ENCODE assay signal across 8 cellular contexts in the genomic region with DNA sequence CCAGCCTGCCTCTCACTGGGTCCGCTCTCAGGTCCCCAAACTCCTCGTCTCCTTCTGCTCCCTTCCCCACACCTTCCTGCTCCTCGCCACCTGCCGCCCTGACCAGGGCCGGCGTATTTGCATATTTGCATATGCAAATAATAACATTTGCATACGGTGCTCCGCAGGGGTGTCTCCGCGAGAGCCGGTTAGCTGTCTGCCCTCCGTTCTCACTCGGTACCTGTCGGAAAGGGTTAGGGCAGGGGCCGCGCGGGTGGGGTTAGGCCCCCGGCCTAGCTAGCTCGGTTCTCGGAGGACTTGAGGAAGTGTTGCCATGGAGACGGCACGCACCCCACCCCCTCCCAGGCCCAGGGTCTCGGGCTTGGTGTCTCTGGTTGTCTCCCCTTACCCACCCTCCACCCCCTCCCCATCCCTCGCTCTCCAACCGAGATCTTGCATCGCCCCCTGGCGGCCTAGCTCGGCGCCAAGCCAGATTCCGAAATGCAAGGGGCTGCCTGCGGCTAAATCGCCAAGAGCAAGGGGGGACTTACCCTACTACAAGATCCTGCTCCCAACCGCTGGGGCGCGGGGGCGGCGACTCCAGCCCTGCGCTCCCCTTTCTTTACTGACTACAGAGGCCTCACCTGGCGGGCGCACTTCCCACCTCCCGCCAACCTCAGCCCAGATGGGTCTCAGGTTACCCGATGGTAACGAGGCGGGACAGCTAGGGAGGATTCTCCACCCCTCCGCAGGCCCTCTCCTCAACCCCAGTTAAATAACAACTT. TPM values are rescaled to one million over a fixed set of nuclear protein-coding genes. Genes with fewer than 3 reads are reported as not detected.
DNase-seq lines count a peak whose midpoint lies in the region; ATAC-seq, FAIRE-seq and TF ChIP-seq lines count a peak whose summit lies in the region.

No MANE protein-coding gene starts in this region.

- H3K9ac ChIP-seq in K562 (ENCODE audit: insufficient read depth in 1 of 2, low read depth in 2 of 2, low read length in 2 of 2) = peak overlapping the region; percentile 35 to 90; a peak in 3 of 4 replicates

- H3K4me2 ChIP-seq in K562 (ENCODE audit: insufficient read depth, low read length) = peak overlapping the region; percentile 79

- H3K4me1 Mint-ChIP-seq in T-helper 17 cell = peaks cover 52% of the 10 kb centered on the region
- H3K4me1 Mint-ChIP-seq in immature natural killer cell = peaks cover 54 to 61% of the 10 kb centered on the region in 2 donors

- H3K27me3 ChIP-seq in K562 (ENCODE audit: control insufficient read depth in 2 of 2, insufficient read depth in 2 of 2, low read length in 2 of 2) = peaks cover 2 to 23% of the 10 kb centered on the region in 2 experiments; a peak in 3 of 5 replicates

- no peaks in the 10 kb centered on the region for H3K9me1 ChIP-seq in K562 (ENCODE audit: control insufficient read depth, insufficient read depth, low read length)

- H3K4me3 Mint-ChIP-seq in T-helper 17 cell (peak overlapping the region; percentile 89), immature natural killer cell (peak overlapping the region; percentile 52 to 81 (median 68))

- no peaks in the 10 kb centered on the region for H3K36me3 ChIP-seq in K562 (ENCODE audit: control insufficient read depth, insufficient read depth, low read length)

- H3K4me1 ChIP-seq in K562 (replicated peaks in 1 of 2; ENCODE audit: control insufficient read depth in 2 of 2, insufficient read depth in 2 of 2, low read length in 2 of 2) = peaks cover 37 to 71% of the 10 kb centered on the region in 2 experiments

- TF ChIP-seq CTCF in K562 (IDR thresholded peaks at IDR 0.05 in 2 of 3, conservative IDR thresholded peaks at IDR 0.05 in 1 of 3; ENCODE audit: insufficient read depth in 2 of 3, low read depth in 1 of 3, low read length in 3 of 3) = peak; percentile 62 to 83 (median 63)

- H3K4me3 ChIP-seq in K562 = peak overlapping the region; percentile 40

- H4K20me1 ChIP-seq in K562 (replicated peaks; ENCODE audit: control insufficient read depth, insufficient read depth, low read length) = peaks cover 4% of the 10 kb centered on the region; the same call in 1 of the 2 replicates

- intact Hi-C loops in K562 (cut with micrococcal nuclease) = loop anchor here (1.0 to 10.0 kb wide), 4 partner anchors 30 to 166 kb away; partner anchors contain the start of genes LRP1 and NEMP1

- H3K9me3 ChIP-seq in T-helper 17 cell (ENCODE audit: control insufficient read depth, low read length, poor library complexity, severe bottlenecking) = no peaks in the 10 kb centered on the region
- H3K9me3 ChIP-seq in K562 (replicated peaks; ENCODE audit: control insufficient read depth, insufficient read depth, low read depth, low read length) = no peaks in the 10 kb centered on the region

- H3K27me3 Mint-ChIP-seq in T-helper 17 cell (peaks cover 63% of the 10 kb centered on the region), immature natural killer cell (ENCODE audit: low read depth in 3 of 3) (peaks cover 25 to 43% (median 39%) of the 10 kb centered on the region in 3 donors)

- TF ChIP-seq EP300 in K562 (IDR thresholded peaks at IDR 0.05; ENCODE audit: low read length) = no peak

- ATAC-seq in GM21390 (IDR thresholded peaks at IDR 0.05; ENCODE audit: unreplicated experiment) (peak; percentile 37), T-helper 17 cell (peak; percentile 4), K562 (peak; percentile 73)

- DNase-seq in Caki2 (ENCODE audit: low read depth) = peak; percentile 56
- DNase-seq in NCI-H1417 (lab: John Stamatoyannopoulos, UW) = peak; percentile 81 to 98 (median 98)
- peak; percentile 49 to 67 (median 56) for DNase-seq in T-helper 17 cell
- DNase-seq in K562 (ENCODE audit: extremely low read depth in 1 of 4, low spot score in 3 of 4) = peak; percentile 62 to 87 (median 72)
- peak in 1 of 3 donors; percentile 46 for DNase-seq in immature natural killer cell
- DNase-seq in stimulated activated CD4-positive, alpha-beta T cell treated with anti-CD3 and anti-CD28 coated beads, Interleukin-4, amount 100 ng/mL, for 4 hours = peak; percentile 47 to 71
- no peak for DNase-seq in dedifferentiated amniotic fluid mesenchymal stem cell (ENCODE audit: extremely low spot score)

- BruUV-seq in K562 (replicated peaks; lab: Mats Ljungman, UMichigan) = no TSS peak

- peak overlapping the region; percentile 67 for H2AFZ ChIP-seq in K562 (ENCODE audit: low read depth, low read length)

- under 1% methylated on average over 36 of the region's 45 CpGs for WGBS in K562 (ENCODE audit: insufficient coverage, low coverage, missing lambda C conversion rate)

- CTCF ChIA-PET in K562 (lab: Yijun Ruan, JAX; ENCODE audit: low intra/inter-chr PET ratio) = interaction anchor here (0.7 to 4.4 kb wide), 4 partner anchors 27 to 1053 kb away, joined by 3 to 80 read pairs (median 4); no protein-coding TSS in a partner anchor

- H3K27ac ChIP-seq in K562 (ENCODE audit: extremely low read depth, low read depth, low read length) = no peak overlapping the region

- no peaks in the 10 kb centered on the region for H3K79me2 ChIP-seq in K562 (ENCODE audit: control insufficient read depth, insufficient read depth, low read length)

- TF ChIP-seq POLR2A in K562 (conservative IDR thresholded peaks at IDR 0.05) = no peak

- H3K36me3 Mint-ChIP-seq in T-helper 17 cell (ENCODE audit: low read depth) (no peaks in the 10 kb centered on the region), immature natural killer cell (peaks cover 0 to 4% (median 0%) of the 10 kb centered on the region in 3 donors)

- in situ Hi-C loops in Caki2 (cut with HindIII; ENCODE audit: low pct_unique_long_range_greater_than_20kb, low sequenced_read_pairs) = no loop called here
- in situ Hi-C loops in K562 (cut with MboI) = loop anchor here (5.0 kb wide), 1 partner anchor 36 kb away; no protein-coding TSS in a partner anchor

- FAIRE-seq in K562 (lab: Jason Lieb, UNC) = peak; percentile 83

- no peaks in the 10 kb centered on the region for H3K9me3 Mint-ChIP-seq in immature natural killer cell

- peak; percentile 35 to 45 for TF ChIP-seq RAD21 in K562 (CRISPR knock-in tag; conservative IDR thresholded peaks at IDR 0.05 in 1 of 2, IDR thresholded peaks at IDR 0.05 in 1 of 2)

- POLR2A ChIA-PET in K562 (lab: Yijun Ruan, JAX) = interaction anchor here (0.5 to 1.5 kb wide), 12 partner anchors 9 to 293 kb away, joined by 3 to 8 read pairs (median 3); partner anchors contain the start of genes INHBE and SHMT2

- peak overlapping the region; percentile 39 for H3K27ac Mint-ChIP-seq in T-helper 17 cell
- peak overlapping the region in 2 of 6 donors; percentile 11 to 35 for H3K27ac Mint-ChIP-seq in immature natural killer cell

RNA-seq across cellular contexts. Expression of gene STAC3, which starts 8.1 kb away (rescaled TPM):
- total RNA-seq in Caki2 (2014; rRNA removed; shearing (Covaris generic); ENCODE audit: low replicate concordance) = 0.95 TPM in 1 of 2 replicates, not detected in the other
- total RNA-seq in T-helper 17 cell (1 to 10 TPM; 1.6 to 1.9 TPM), K562 (2014; rRNA removed) (2.3 and 2.7 TPM in 2 replicates), K562 (2014; rRNA removed; fragmentation: Illumina TruSeq; extraction: Trizol) (2.4 and 2.7 TPM in 2 replicates), K562 (2015; rRNA removed; fragmentation: Illumina TruSeq; extraction: Trizol) (3.3 and 3.5 TPM in 2 replicates), K562 (2021) (3.5 and 4.6 TPM in 2 replicates)
- total RNA-seq in K562 (2011; cell fraction: chromatin; rRNA removed; ENCODE audit: low replicate concordance) = 7.4 and 7.7 TPM in 2 replicates
- total RNA-seq in K562 (2011; cell fraction: nucleolus; rRNA removed) = 3.8 and 5.3 TPM in 2 replicates
- 4.4 and 6.1 TPM in 2 replicates for total RNA-seq in K562 (2011; cell fraction: nucleoplasm; rRNA removed)
- polyA plus RNA-seq in K562 (2011; rRNA removed) (4.0 and 5.6 TPM in 2 replicates), K562 (2014; fragmentation: Illumina TruSeq; extraction: Trizol) (6.2 and 7.3 TPM in 2 replicates), K562 (2014; fragmentation: Nextera tagmentation; extraction: Ambion mirVana) (under 1 TPM; 0.45 to 0.46 TPM), K562 (2014; rRNA removed) (4.8 and 6.4 TPM in 2 replicates), immature natural killer cell (not detected)
- 1.9 and 3.3 TPM in 2 replicates for polyA plus RNA-seq in K562 (2011; cell fraction: cytosol; rRNA removed)
- polyA plus RNA-seq in K562 (2011; cell fraction: nucleus; rRNA removed) = 6.3 and 11.3 TPM in 2 replicates
- 7.5 and 8.5 TPM in 2 replicates for polyA plus RNA-seq in K562 (2012)
- polyA minus RNA-seq in K562 (2011; rRNA and poly(A)+ RNA removed) = 3.2 TPM in 2 replicates
- 1.0 and 1.5 TPM in 2 replicates for polyA minus RNA-seq in K562 (2011; cell fraction: cytosol; rRNA and poly(A)+ RNA removed)
- 1.3 and 3.9 TPM in 2 replicates for polyA minus RNA-seq in K562 (2011; cell fraction: nucleus; rRNA and poly(A)+ RNA removed)

RNA-seq across cellular contexts. Expression of gene SHMT2, which starts 13.4 kb away (rescaled TPM):
- total RNA-seq in Caki2 (2014; rRNA removed; shearing (Covaris generic); ENCODE audit: low replicate concordance) = 246 and 291 TPM in 2 replicates
- total RNA-seq in T-helper 17 cell = 10 to 100 TPM; 28.8 to 36.9 TPM
- total RNA-seq in K562 (2011; cell fraction: chromatin; rRNA removed; ENCODE audit: low replicate concordance) = 95.6 and 251 TPM in 2 replicates
- 199 and 247 TPM in 2 replicates for total RNA-seq in K562 (2011; cell fraction: nucleolus; rRNA removed)
- total RNA-seq in K562 (2011; cell fraction: nucleoplasm; rRNA removed) = 115 and 136 TPM in 2 replicates
- total RNA-seq in K562 (2014; rRNA removed) = 194 and 217 TPM in 2 replicates
- 76.9 and 92.0 TPM in 2 replicates for total RNA-seq in K562 (2014; rRNA removed; fragmentation: Illumina TruSeq; extraction: Trizol)
- 115 and 119 TPM in 2 replicates for total RNA-seq in K562 (2015; rRNA removed; fragmentation: Illumina TruSeq; extraction: Trizol)
- 227 and 243 TPM in 2 replicates for total RNA-seq in K562 (2021)
- polyA plus RNA-seq in K562 (2011; rRNA removed) = 84.6 and 226 TPM in 2 replicates
- 268 and 390 TPM in 2 replicates for polyA plus RNA-seq in K562 (2011; cell fraction: cytosol; rRNA removed)
- 341 and 344 TPM in 2 replicates for polyA plus RNA-seq in K562 (2011; cell fraction: nucleus; rRNA removed)
- polyA plus RNA-seq in K562 (2012) = 190 and 549 TPM in 2 replicates
- 319 and 377 TPM in 2 replicates for polyA plus RNA-seq in K562 (2014; fragmentation: Illumina TruSeq; extraction: Trizol)
- polyA plus RNA-seq in K562 (2014; fragmentation: Nextera tagmentation; extraction: Ambion mirVana) = 10 to 100 TPM; 46.1 to 81.5 TPM
- 154 and 158 TPM in 2 replicates for polyA plus RNA-seq in K562 (2014; rRNA removed)
- polyA minus RNA-seq in K562 (2011; rRNA and poly(A)+ RNA removed) = 95.0 and 99.1 TPM in 2 replicates
- polyA minus RNA-seq in K562 (2011; cell fraction: cytosol; rRNA and poly(A)+ RNA removed) = 155 and 228 TPM in 2 replicates
- polyA minus RNA-seq in K562 (2011; cell fraction: nucleus; rRNA and poly(A)+ RNA removed) = 97.1 and 133 TPM in 2 replicates
- polyA plus RNA-seq in immature natural killer cell = 10 to 100 TPM; 43.1 to 50.8 (median 49.3) TPM

RNA-seq across cellular contexts. Expression of gene NXPH4, which starts 26.3 kb away (rescaled TPM):
- 0.54 TPM in 1 of 2 replicates, not detected in the other for total RNA-seq in Caki2 (2014; rRNA removed; shearing (Covaris generic); ENCODE audit: low replicate concordance)
- not detected for total RNA-seq in T-helper 17 cell
- 1.7 and 4.4 TPM in 2 replicates for total RNA-seq in K562 (2011; cell fraction: chromatin; rRNA removed; ENCODE audit: low replicate concordance)
- total RNA-seq in K562 (2011; cell fraction: nucleolus; rRNA removed) = 4.7 and 5.7 TPM in 2 replicates
- 5.1 and 6.6 TPM in 2 replicates for total RNA-seq in K562 (2011; cell fraction: nucleoplasm; rRNA removed)
- total RNA-seq in K562 (2014; rRNA removed) = 1.0 and 1.4 TPM in 2 replicates
- total RNA-seq in K562 (2014; rRNA removed; fragmentation: Illumina TruSeq; extraction: Trizol) = 0.22 TPM in 1 of 2 replicates, not detected in the other
- 0.19 TPM in 1 of 2 replicates, not detected in the other for total RNA-seq in K562 (2015; rRNA removed; fragmentation: Illumina TruSeq; extraction: Trizol)
- total RNA-seq in K562 (2021) = 2.2 and 2.7 TPM in 2 replicates
- 0.49 and 1.7 TPM in 2 replicates for polyA plus RNA-seq in K562 (2011; rRNA removed)
- 0.59 and 0.91 TPM in 2 replicates for polyA plus RNA-seq in K562 (2011; cell fraction: cytosol; rRNA removed)
- polyA plus RNA-seq in K562 (2011; cell fraction: nucleus; rRNA removed) = 2.4 and 3.4 TPM in 2 replicates
- 2.7 and 7.2 TPM in 2 replicates for polyA plus RNA-seq in K562 (2012)
- polyA plus RNA-seq in K562 (2014; fragmentation: Illumina TruSeq; extraction: Trizol) = 1.1 and 1.9 TPM in 2 replicates
- not detected for polyA plus RNA-seq in K562 (2014; fragmentation: Nextera tagmentation; extraction: Ambion mirVana)
- 1.1 and 1.3 TPM in 2 replicates for polyA plus RNA-seq in K562 (2014; rRNA removed)
- 0.30 TPM in 1 of 2 replicates, not detected in the other for polyA minus RNA-seq in K562 (2011; rRNA and poly(A)+ RNA removed)
- 3.2 and 4.1 TPM in 2 replicates for polyA minus RNA-seq in K562 (2011; cell fraction: cytosol; rRNA and poly(A)+ RNA removed)
- 0.67 and 1.00 TPM in 2 replicates for polyA minus RNA-seq in K562 (2011; cell fraction: nucleus; rRNA and poly(A)+ RNA removed)
- not detected for polyA plus RNA-seq in immature natural killer cell

Comparison
In these comparisons a context has a peak if more than half of its experiments do, and no peak if none do; other contexts are left out.
1. ATAC-seq: peak in every context shown above with its lines; median percentile 73 in K562; 37 in GM21390; 4 in T-helper 17 cell.